In genomic region chr2:121663458-121663857, GRCh38 we compare ENCODE assay signal across 20 cellular contexts.
"Had no signal": no experiment of that assay in that cellular context is flagged by ENCODE, and none has a peak within 500 bp of the region (broad histone marks: within the 10 kb centered on the region; RNA-seq: fewer than 3 reads in every experiment).

No MANE protein-coding gene starts in this region.

- H3K36me3 ChIP-seq: MG63, SJCRH30 had no signal

- H3K27ac ChIP-seq: SJCRH30 had no signal

- H3K9me3 ChIP-seq: MG63, SJCRH30 had no signal

- ATAC-seq: HepG2, Panc1 had no signal

- DNase-seq: Karpas-422, KG1, NCI-H1092, NCI-H1105 treated with DMSO at 0.1 percent for 48 hours, NCI-H1436, NCI-H187, NCI-H2029, NCI-H2081 treated with DMSO at 0.1 percent for 48 hours, NCI-H2171, NCI-H226, NCI-H446, NCI-H510A, NCI-H524 treated with DMSO at 0.1 percent for 48 hours, NCI-H69, NCI-H774, SHP77 treated with DMSO at 0.1 percent for 48 hours, SJCRH30 had no signal

- H3K4me3 ChIP-seq: MG63, SJCRH30 had no signal

- H3K27me3 ChIP-seq: MG63, SJCRH30 had no signal
